ENCODE assay signal across 20 cellular contexts in genomic region chr7:103076767-103077166, GRCh38. TPM values are rescaled to one million over a fixed set of nuclear protein-coding genes. Genes with fewer than 3 reads are reported as not detected.
DNase-seq lines count a peak whose midpoint lies in the region; ATAC-seq, FAIRE-seq and TF ChIP-seq lines count a peak whose summit lies in the region.
"Had no signal": no experiment of that assay in that cellular context is flagged by ENCODE, and none has a peak within 500 bp of the region (broad histone marks: within the 10 kb centered on the region; RNA-seq: fewer than 3 reads in every experiment).

No MANE protein-coding gene starts in this region.

- H3K9ac ChIP-seq in K562 (ENCODE audit: insufficient read depth in 1 of 2, low read depth in 2 of 2, low read length in 2 of 2) (0 out of 4 replicates have a peak overlapping the region, but pooled peaks of 1 of the 2 experiments have one; percentile 47), neural progenitor cell (no peak overlapping the region)

- H3K4me3 ChIP-seq in K562, result no peak overlapping the region
- H3K4me3 ChIP-seq in neural progenitor cell, result no peak overlapping the region

- TF ChIP-seq RAD21 in K562 (CRISPR knock-in tag; conservative IDR thresholded peaks at IDR 0.05 in 1 of 2, IDR thresholded peaks at IDR 0.05 in 1 of 2), result no peak

- no peaks in the 10 kb centered on the region for H4K20me1 ChIP-seq in K562 (replicated peaks; ENCODE audit: control insufficient read depth, insufficient read depth, low read length)
- peaks cover 3% of the 10 kb centered on the region for H4K20me1 ChIP-seq in neural progenitor cell (ENCODE audit: low read depth)

- H3K9me3 ChIP-seq in K562 (replicated peaks; ENCODE audit: control insufficient read depth, insufficient read depth, low read depth, low read length), result no peaks in the 10 kb centered on the region
- H3K9me3 ChIP-seq in neural progenitor cell (ENCODE audit: low read depth), result no peaks in the 10 kb centered on the region
- H3K9me3 ChIP-seq: adrenal gland, Caco-2, right lobe of liver had no signal

- H3K4me1 Mint-ChIP-seq in neural progenitor cell, result peaks cover 20% of the 10 kb centered on the region

- H2AFZ ChIP-seq in K562 (ENCODE audit: low read depth, low read length) (no peak overlapping the region), neural progenitor cell (replicated peaks) (no peak overlapping the region)

- TF ChIP-seq EP300 in K562 (IDR thresholded peaks at IDR 0.05; ENCODE audit: low read length), result no peak

- in situ Hi-C loops in K562 (cut with MboI), result no loop called here

- no peak for TF ChIP-seq CTCF in K562 (IDR thresholded peaks at IDR 0.05 in 2 of 3, conservative IDR thresholded peaks at IDR 0.05 in 1 of 3; ENCODE audit: insufficient read depth in 2 of 3, low read depth in 1 of 3, low read length in 3 of 3)
- no peak for TF ChIP-seq CTCF in neural progenitor cell (IDR thresholded peaks at IDR 0.05)

- H3K36me3 ChIP-seq in K562 (ENCODE audit: control insufficient read depth, insufficient read depth, low read length) (peaks cover 26% of the 10 kb centered on the region; the same call in 2 of the 3 replicates), neural progenitor cell (no peaks in the 10 kb centered on the region)
- H3K36me3 ChIP-seq: adrenal gland, right lobe of liver had no signal

- 93% methylated on average over 7 of the region's 7 CpGs for whole genome bisulfite sequencing in K562 (ENCODE audit: insufficient coverage, low coverage, missing lambda C conversion rate)

- peak; percentile 19 for DNase-seq in NK-92 treated with Interleukin-12 subunit alpha and Interleukin-12 subunit beta, amount 100 ng/mL, for 24 hours (lab: John Stamatoyannopoulos, UW)
- DNase-seq in NK-92 (lab: John Stamatoyannopoulos, UW; ENCODE audit: unreplicated experiment) (no peak), MV-4-11 (lab: John Stamatoyannopoulos, UW) (peak; percentile 23), K562 (ENCODE audit: extremely low read depth in 1 of 4, low spot score in 3 of 4) (no peak), neural progenitor cell (ENCODE audit: low spot score) (no peak), HUDEP-2 (lab: John Stamatoyannopoulos, UW; ENCODE audit: unreplicated experiment in 76 of 76) (no peak)
- no peak for DNase-seq in effector CD4-positive, alpha-beta T cell
- DNase-seq: 8988T; activated CD8-positive, alpha-beta memory T cell treated with anti-CD3 and anti-CD28 coated beads, Interleukin-2, amount 50 U/mL, for 48 hours; hippocampal formation; left colon; NCI-H1048; stimulated activated CD4-positive, alpha-beta T cell treated with anti-CD3 and anti-CD28 coated beads, Interleukin-4, amount 100 ng/mL, for 4 hours had no signal

- H3K27ac ChIP-seq in K562 (ENCODE audit: extremely low read depth, low read depth, low read length), result no peak overlapping the region
- no peak overlapping the region for H3K27ac ChIP-seq in neural progenitor cell
- H3K27ac ChIP-seq: adrenal gland, right lobe of liver, SK-N-MC had no signal

- no peak for ATAC-seq in K562
- no peak for ATAC-seq in HG02642 (IDR thresholded peaks at IDR 0.05; ENCODE audit: poor library complexity, unreplicated experiment)
- ATAC-seq: left colon; natural killer cell treated with Interleukin-12 subunit alpha and Interleukin-12 subunit beta and Interleukin-15 and Interleukin-18, amount 100 ng/mL, for 72 hours; right lobe of liver; stimulated activated memory B cell treated with anti-CD40 and anti-IgM and Interleukin-4, amounts not matched to agents 10 μg/mL and 1 μg/mL and 100 μg/mL, for 72 hours had no signal

- CTCF ChIA-PET in K562 (lab: Yijun Ruan, JAX; ENCODE audit: low intra/inter-chr PET ratio), result no interaction called here

- no peak overlapping the region for H3K27ac Mint-ChIP-seq in neural progenitor cell
- H3K27ac Mint-ChIP-seq: stimulated activated memory B cell treated with anti-CD40 and anti-IgM and Interleukin-4, amounts not matched to agents 10 μg/mL and 1 μg/mL and 100 μg/mL, for 72 hours had no signal

- BruUV-seq in K562 (replicated peaks; lab: Mats Ljungman, UMichigan), result no TSS peak

- FAIRE-seq in K562 (lab: Jason Lieb, UNC), result no peak

- H3K9me1 ChIP-seq in K562 (ENCODE audit: control insufficient read depth, insufficient read depth, low read length), result no peaks in the 10 kb centered on the region

- no peaks in the 10 kb centered on the region for H3K9me3 Mint-ChIP-seq in neural progenitor cell
- H3K9me3 Mint-ChIP-seq: natural killer cell treated with Interleukin-12 subunit alpha and Interleukin-12 subunit beta and Interleukin-15 and Interleukin-18, amount 100 ng/mL, for 72 hours had no signal

- H3K4me1 ChIP-seq in K562 (replicated peaks in 1 of 2; ENCODE audit: control insufficient read depth in 2 of 2, insufficient read depth in 2 of 2, low read length in 2 of 2), result peaks cover 6 to 8% of the 10 kb centered on the region in 2 experiments; a peak in 4 of 5 replicates
- peaks cover 6% of the 10 kb centered on the region for H3K4me1 ChIP-seq in neural progenitor cell

- peaks cover 51% of the 10 kb centered on the region for H3K79me2 ChIP-seq in K562 (ENCODE audit: control insufficient read depth, insufficient read depth, low read length)
- peaks cover 67% of the 10 kb centered on the region for H3K79me2 ChIP-seq in neural progenitor cell (ENCODE audit: low read depth)

- POLR2A ChIA-PET in K562 (lab: Yijun Ruan, JAX), result interaction anchor here (0.6 kb wide), 1 partner anchor 258 kb away, joined by 3 read pairs; no protein-coding TSS in a partner anchor

- intact Hi-C loops in K562 (cut with micrococcal nuclease), result no loop called here

- H3K27me3 ChIP-seq in K562 (ENCODE audit: control insufficient read depth in 2 of 2, insufficient read depth in 2 of 2, low read length in 2 of 2) (no peaks in the 10 kb centered on the region), neural progenitor cell (no peaks in the 10 kb centered on the region)
- H3K27me3 ChIP-seq: adrenal gland, right lobe of liver had no signal

- H3F3A ChIP-seq in neural progenitor cell (ENCODE audit: low read depth), result peaks cover 20% of the 10 kb centered on the region

- no peak for TF ChIP-seq POLR2A in K562 (conservative IDR thresholded peaks at IDR 0.05)

- H3K4me2 ChIP-seq in K562 (ENCODE audit: insufficient read depth, low read length) (no peak overlapping the region), neural progenitor cell (no peak overlapping the region)

- H3K4me3 Mint-ChIP-seq in neural progenitor cell, result peak overlapping the region; percentile 98

- peaks cover 7% of the 10 kb centered on the region for H3K27me3 Mint-ChIP-seq in neural progenitor cell (ENCODE audit: insufficient read depth, low read depth)
- H3K27me3 Mint-ChIP-seq: natural killer cell treated with Interleukin-12 subunit alpha and Interleukin-12 subunit beta and Interleukin-15 and Interleukin-18, amount 100 ng/mL, for 72 hours; stimulated activated memory B cell treated with anti-CD40 and anti-IgM and Interleukin-4, amounts not matched to agents 10 μg/mL and 1 μg/mL and 100 μg/mL, for 72 hours had no signal

- H3K36me3 Mint-ChIP-seq in neural progenitor cell, result peaks cover 4% of the 10 kb centered on the region
- H3K36me3 Mint-ChIP-seq: natural killer cell treated with Interleukin-12 subunit alpha and Interleukin-12 subunit beta and Interleukin-15 and Interleukin-18, amount 100 ng/mL, for 72 hours had no signal

TF ChIP-seq in K562, 482 proteins besides CTCF, POLR2A, EP300 and RAD21 (continues in another document):
- no peak for TF ChIP-seq SRSF7 (optimal IDR thresholded peaks at IDR 0.05; ENCODE audit: low read depth, low read length)
- TF ChIP-seq NCOA6 (IDR thresholded peaks at IDR 0.05), result no peak
- TF ChIP-seq RCOR1 (IDR thresholded peaks at IDR 0.05; ENCODE audit: borderline replicate concordance in 1 of 2, low read depth in 2 of 2, low read length in 2 of 2), result 0 out of 4 replicates have a peak, but pooled peaks of 1 of the 2 experiments have one; percentile 27

RNA-seq across cellular contexts. Expression of gene ARMC10, which starts 1.8 kb away (rescaled TPM):
- 28.8 and 48.0 TPM in 2 replicates for total RNA-seq in K562 (2011; cell fraction: chromatin; rRNA removed; ENCODE audit: low replicate concordance)
- total RNA-seq in K562 (2011; cell fraction: nucleolus; rRNA removed), result 30.0 and 34.1 TPM in 2 replicates
- total RNA-seq in K562 (2011; cell fraction: nucleoplasm; rRNA removed), result 49.3 and 76.5 TPM in 2 replicates
- 75.5 and 81.1 TPM in 2 replicates for total RNA-seq in K562 (2014; rRNA removed)
- 89.9 and 95.4 TPM in 2 replicates for total RNA-seq in K562 (2014; rRNA removed; fragmentation: Illumina TruSeq; extraction: Trizol)
- 69.6 and 72.6 TPM in 2 replicates for total RNA-seq in K562 (2015; rRNA removed; fragmentation: Illumina TruSeq; extraction: Trizol)
- total RNA-seq in K562 (2021), result 72.6 and 76.1 TPM in 2 replicates
- 71.0 and 113 TPM in 2 replicates for polyA plus RNA-seq in K562 (2011; rRNA removed)
- polyA plus RNA-seq in K562 (2011; cell fraction: cytosol; rRNA removed), result 33.0 and 39.6 TPM in 2 replicates
- polyA plus RNA-seq in K562 (2011; cell fraction: nucleus; rRNA removed), result 17.0 and 25.6 TPM in 2 replicates
- 56.1 and 61.4 TPM in 2 replicates for polyA plus RNA-seq in K562 (2012)
- 57.3 and 65.0 TPM in 2 replicates for polyA plus RNA-seq in K562 (2014; fragmentation: Illumina TruSeq; extraction: Trizol)
- 10 to 100 TPM; 17.0 to 22.7 TPM for polyA plus RNA-seq in K562 (2014; fragmentation: Nextera tagmentation; extraction: Ambion mirVana)
- polyA plus RNA-seq in K562 (2014; rRNA removed), result 54.3 and 61.1 TPM in 2 replicates
- 85.3 and 101 TPM in 2 replicates for polyA minus RNA-seq in K562 (2011; rRNA and poly(A)+ RNA removed)
- polyA minus RNA-seq in K562 (2011; cell fraction: cytosol; rRNA and poly(A)+ RNA removed), result 29.8 and 46.7 TPM in 2 replicates
- polyA minus RNA-seq in K562 (2011; cell fraction: nucleus; rRNA and poly(A)+ RNA removed), result 14.5 and 15.4 TPM in 2 replicates
- 49.9 and 56.5 TPM in 2 replicates for total RNA-seq in neural progenitor cell (ENCODE audit: low replicate concordance)

RNA-seq across cellular contexts. Expression of gene FBXL13, which starts 2.2 kb away (rescaled TPM):
- 173 and 352 TPM in 2 replicates for total RNA-seq in K562 (2011; cell fraction: chromatin; rRNA removed; ENCODE audit: low replicate concordance)
- 92.4 and 117 TPM in 2 replicates for total RNA-seq in K562 (2011; cell fraction: nucleolus; rRNA removed)
- total RNA-seq in K562 (2011; cell fraction: nucleoplasm; rRNA removed), result 138 and 171 TPM in 2 replicates
- total RNA-seq in K562 (2014; rRNA removed) (16.3 and 17.5 TPM in 2 replicates), K562 (2014; rRNA removed; fragmentation: Illumina TruSeq; extraction: Trizol) (30.5 and 38.3 TPM in 2 replicates), K562 (2015; rRNA removed; fragmentation: Illumina TruSeq; extraction: Trizol) (21.2 and 23.7 TPM in 2 replicates), K562 (2021) (27.0 and 27.4 TPM in 2 replicates), neural progenitor cell (ENCODE audit: low replicate concordance) (4.3 and 8.2 TPM in 2 replicates)
- polyA plus RNA-seq in K562 (2011; rRNA removed) (45.6 and 55.0 TPM in 2 replicates), K562 (2014; fragmentation: Illumina TruSeq; extraction: Trizol) (22.4 and 24.1 TPM in 2 replicates), K562 (2014; fragmentation: Nextera tagmentation; extraction: Ambion mirVana) (10 to 100 TPM; 25.4 to 26.6 TPM), K562 (2014; rRNA removed) (19.7 and 20.4 TPM in 2 replicates)
- 19.5 and 28.3 TPM in 2 replicates for polyA plus RNA-seq in K562 (2011; cell fraction: cytosol; rRNA removed)
- 45.8 and 53.1 TPM in 2 replicates for polyA plus RNA-seq in K562 (2011; cell fraction: nucleus; rRNA removed)
- 33.4 and 68.8 TPM in 2 replicates for polyA plus RNA-seq in K562 (2012)
- 104 and 108 TPM in 2 replicates for polyA minus RNA-seq in K562 (2011; rRNA and poly(A)+ RNA removed)
- polyA minus RNA-seq in K562 (2011; cell fraction: cytosol; rRNA and poly(A)+ RNA removed), result 23.8 and 28.0 TPM in 2 replicates
- polyA minus RNA-seq in K562 (2011; cell fraction: nucleus; rRNA and poly(A)+ RNA removed), result 101 and 137 TPM in 2 replicates

Comparison
In these comparisons a context has a peak if more than half of its experiments do, and no peak if none do; other contexts are left out.
1. DNase-seq: peak in NK-92 treated with Interleukin-12 subunit alpha and Interleukin-12 subunit beta, amount 100 ng/mL, for 24 hours (single experiment) and MV-4-11 (single experiment); none in NK-92 (single experiment), K562 (0 of 4), neural progenitor cell (single experiment), effector CD4-positive, alpha-beta T cell (single experiment) and HUDEP-2 (0 of 76).